33 cellular contexts compared by ENCODE assay signal in the genomic region with DNA sequence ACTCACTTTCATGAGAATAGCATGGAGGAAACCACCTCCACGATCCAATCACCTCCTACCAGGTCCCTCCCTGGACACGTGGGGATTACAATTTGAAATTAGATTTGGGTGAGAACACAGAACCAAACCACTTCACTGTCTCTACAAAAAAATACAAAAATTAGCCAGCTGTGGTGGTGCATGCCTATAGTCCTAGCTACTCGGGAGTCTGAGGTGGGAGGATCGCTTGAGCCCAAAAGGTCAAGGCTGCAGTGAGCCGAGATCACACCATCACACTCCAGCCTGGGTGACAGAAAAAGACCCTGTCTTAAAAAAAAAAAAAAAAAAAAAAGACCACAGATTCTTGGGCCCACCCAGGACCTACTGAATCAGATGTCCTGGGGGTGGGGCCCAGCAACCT. TPM values are rescaled to one million over a fixed set of nuclear protein-coding genes. Genes with fewer than 3 reads are reported as not detected.
DNase-seq lines count a peak whose midpoint lies in the region; ATAC-seq and TF ChIP-seq lines count a peak whose summit lies in the region.
"Had no signal": no experiment of that assay in that cellular context is flagged by ENCODE, and none has a peak within 500 bp of the region (broad histone marks: within the 10 kb centered on the region; RNA-seq: fewer than 3 reads in every experiment).

No MANE protein-coding gene starts in this region.

- H3K36me3 Mint-ChIP-seq in chondrocyte (ENCODE audit: low read depth) (peaks cover 6% of the 10 kb centered on the region), memory B cell (peaks cover 21% of the 10 kb centered on the region)
- peaks cover 44% of the 10 kb centered on the region for H3K36me3 Mint-ChIP-seq in activated naive CD4-positive, alpha-beta T cell treated with anti-CD3 and anti-CD28 coated beads for 36 hours (ENCODE audit: low read depth)

- no peak for ATAC-seq in memory B cell (ENCODE audit: low read depth)
- no peak for ATAC-seq in GM18868 (IDR thresholded peaks at IDR 0.05; ENCODE audit: unreplicated experiment)
- ATAC-seq: A549; CD8-positive, alpha-beta T cell had no signal

- H3K36me3 ChIP-seq in SJSA1, result no peaks in the 10 kb centered on the region
- H3K36me3 ChIP-seq: BE2C had no signal

- CTCF ChIA-PET in activated naive CD4-positive, alpha-beta T cell treated with anti-CD3 and anti-CD28 coated beads for 36 hours (lab: Charles Lee), result no interaction called here

- peaks cover 32% of the 10 kb centered on the region for H3K27me3 ChIP-seq in SJSA1 (replicated peaks)
- H3K27me3 ChIP-seq: BE2C; BLaER1; BLaER1 treated with 17β-estradiol and CSF1 and Interleukin-3, amounts not matched to agents 10 nM and 100 nM had no signal

- no peak overlapping the region for H3K4me3 ChIP-seq in SJSA1
- H3K4me3 ChIP-seq: A549; BLaER1; BLaER1 treated with 17β-estradiol and CSF1 and Interleukin-3, amounts not matched to agents 10 nM and 100 nM had no signal

- H3K27ac Mint-ChIP-seq in chondrocyte (ENCODE audit: unreplicated experiment), result no peak overlapping the region
- peak overlapping the region; percentile 78 for H3K27ac Mint-ChIP-seq in memory B cell
- no peak overlapping the region for H3K27ac Mint-ChIP-seq in activated naive CD4-positive, alpha-beta T cell treated with anti-CD3 and anti-CD28 coated beads for 36 hours
- H3K27ac Mint-ChIP-seq: B cell; CD4-positive, alpha-beta memory T cell; CD4-positive, alpha-beta T cell; CD4-positive, CD25-positive, alpha-beta regulatory T cell; CD8-positive, alpha-beta T cell had no signal

- H3K27ac ChIP-seq in SJSA1, result no peak overlapping the region
- H3K27ac ChIP-seq: 22Rv1; A549; BLaER1; BLaER1 treated with 17β-estradiol and CSF1 and Interleukin-3, amounts not matched to agents 10 nM and 100 nM; C4-2B had no signal

- H3K27me3 Mint-ChIP-seq in chondrocyte (ENCODE audit: low read depth) (no peaks in the 10 kb centered on the region), memory B cell (no peaks in the 10 kb centered on the region)
- no peaks in the 10 kb centered on the region for H3K27me3 Mint-ChIP-seq in activated naive CD4-positive, alpha-beta T cell treated with anti-CD3 and anti-CD28 coated beads for 36 hours (ENCODE audit: low read depth)
- H3K27me3 Mint-ChIP-seq: B cell; CD4-positive, alpha-beta memory T cell; CD4-positive, alpha-beta T cell; CD4-positive, CD25-positive, alpha-beta regulatory T cell; CD8-positive, alpha-beta memory T cell had no signal

- no peaks in the 10 kb centered on the region for H3K4me1 ChIP-seq in SJSA1 (replicated peaks)
- H3K4me1 ChIP-seq: A549, BE2C, Caco-2 had no signal

- H3K9me3 Mint-ChIP-seq in chondrocyte (ENCODE audit: low read depth) (peaks cover 3% of the 10 kb centered on the region), memory B cell (no peaks in the 10 kb centered on the region)
- no peaks in the 10 kb centered on the region for H3K9me3 Mint-ChIP-seq in activated naive CD4-positive, alpha-beta T cell treated with anti-CD3 and anti-CD28 coated beads for 36 hours
- H3K9me3 Mint-ChIP-seq: CD4-positive, alpha-beta T cell; CD4-positive, CD25-positive, alpha-beta regulatory T cell; CD8-positive, alpha-beta memory T cell; CD8-positive, alpha-beta T cell had no signal

- intact Hi-C loops in activated naive CD4-positive, alpha-beta T cell treated with anti-CD3 and anti-CD28 coated beads for 36 hours (cut with micrococcal nuclease), result no loop called here

- DNase-seq in SJSA1 (ENCODE audit: low read depth in 1 of 2, low spot score in 2 of 2), result peak; percentile 64 to 77
- peak; percentile 7 for DNase-seq in chondrocyte (ENCODE audit: low spot score)
- no peak for DNase-seq in memory B cell (ENCODE audit: low spot score in 2 of 2)
- no peak for DNase-seq in amniotic stem cell (lab: John Stamatoyannopoulos, UW)
- no peak for DNase-seq in activated naive CD4-positive, alpha-beta T cell treated with anti-CD3 and anti-CD28 coated beads for 36 hours
- DNase-seq: 8988T; ACHN; AML-193; BE2C; C1 segment of cervical spinal cord; Caco-2; Calu3; CD4-positive, alpha-beta memory T cell; CD4-positive, alpha-beta T cell; CD4-positive, CD25-positive, alpha-beta regulatory T cell; CD8-positive, alpha-beta memory T cell; CD8-positive, alpha-beta T cell; COR-L47; DMS 273 treated with DMSO at 0.1 percent for 48 hours; DMS153; DMS53; DMS79; DMS79 treated with DMSO at 0.1 percent for 48 hours; DND-41; EL had no signal

- TF ChIP-seq CTCF in chondrocyte (IDR thresholded peaks at IDR 0.05), result no peak

- H3K9me3 ChIP-seq in SJSA1 (replicated peaks), result peaks cover 50% of the 10 kb centered on the region
- H3K9me3 ChIP-seq: BE2C, Caco-2 had no signal

- H3K4me1 Mint-ChIP-seq in chondrocyte (ENCODE audit: low read depth) (no peaks in the 10 kb centered on the region), memory B cell (peaks cover 2% of the 10 kb centered on the region)
- no peaks in the 10 kb centered on the region for H3K4me1 Mint-ChIP-seq in activated naive CD4-positive, alpha-beta T cell treated with anti-CD3 and anti-CD28 coated beads for 36 hours (ENCODE audit: low read depth)
- H3K4me1 Mint-ChIP-seq: B cell; CD4-positive, alpha-beta memory T cell; CD4-positive, CD25-positive, alpha-beta regulatory T cell; CD8-positive, alpha-beta memory T cell had no signal

- H3K4me3 Mint-ChIP-seq in chondrocyte (ENCODE audit: unreplicated experiment) (no peak overlapping the region), memory B cell (no peak overlapping the region)
- no peak overlapping the region for H3K4me3 Mint-ChIP-seq in activated naive CD4-positive, alpha-beta T cell treated with anti-CD3 and anti-CD28 coated beads for 36 hours
- H3K4me3 Mint-ChIP-seq: B cell; CD14-positive monocyte; CD4-positive, alpha-beta memory T cell; CD4-positive, alpha-beta T cell; CD4-positive, CD25-positive, alpha-beta regulatory T cell; CD8-positive, alpha-beta memory T cell; CD8-positive, alpha-beta T cell had no signal

RNA-seq across cellular contexts. Expression of gene BRI3BP, which starts 28.3 kb away (rescaled TPM):
- total RNA-seq in SJSA1 (2014; rRNA removed; shearing (Covaris generic)), result 9.9 and 12.4 TPM in 2 replicates
- 6.8 to 11.8 TPM (median 7.1 TPM) in 3 replicates for total RNA-seq in chondrocyte
- 10 to 100 TPM; 19.4 to 19.6 TPM for total RNA-seq in activated naive CD4-positive, alpha-beta T cell treated with anti-CD3 and anti-CD28 coated beads for 36 hours

RNA-seq across cellular contexts. Expression of gene DHX37, which starts 32.8 kb away (rescaled TPM):
- total RNA-seq in SJSA1 (2014; rRNA removed; shearing (Covaris generic)), result 14.0 and 19.9 TPM in 2 replicates
- 11.8 to 15.3 TPM (median 14.0 TPM) in 3 replicates for total RNA-seq in chondrocyte
- total RNA-seq in activated naive CD4-positive, alpha-beta T cell treated with anti-CD3 and anti-CD28 coated beads for 36 hours, result 10 to 100 TPM; 21.7 to 23.0 TPM

RNA-seq across cellular contexts. Expression of gene AACS, which starts 43.5 kb away (rescaled TPM):
- 16.0 and 17.0 TPM in 2 replicates for total RNA-seq in SJSA1 (2014; rRNA removed; shearing (Covaris generic))
- 22.6 to 27.6 TPM (median 23.7 TPM) in 3 replicates for total RNA-seq in chondrocyte
- total RNA-seq in activated naive CD4-positive, alpha-beta T cell treated with anti-CD3 and anti-CD28 coated beads for 36 hours, result 10 to 100 TPM; 10.6 to 11.2 TPM

Comparison
In these comparisons a context has a peak if more than half of its experiments do, and no peak if none do; other contexts are left out.
1. DNase-seq: peak in SJSA1 (2 of 2) and chondrocyte (single experiment); none in memory B cell (0 of 2), amniotic stem cell (single experiment) and activated naive CD4-positive, alpha-beta T cell treated with anti-CD3 and anti-CD28 coated beads for 36 hours (single experiment).